ENCODE assay signal across 10 cellular contexts in the genomic region with DNA sequence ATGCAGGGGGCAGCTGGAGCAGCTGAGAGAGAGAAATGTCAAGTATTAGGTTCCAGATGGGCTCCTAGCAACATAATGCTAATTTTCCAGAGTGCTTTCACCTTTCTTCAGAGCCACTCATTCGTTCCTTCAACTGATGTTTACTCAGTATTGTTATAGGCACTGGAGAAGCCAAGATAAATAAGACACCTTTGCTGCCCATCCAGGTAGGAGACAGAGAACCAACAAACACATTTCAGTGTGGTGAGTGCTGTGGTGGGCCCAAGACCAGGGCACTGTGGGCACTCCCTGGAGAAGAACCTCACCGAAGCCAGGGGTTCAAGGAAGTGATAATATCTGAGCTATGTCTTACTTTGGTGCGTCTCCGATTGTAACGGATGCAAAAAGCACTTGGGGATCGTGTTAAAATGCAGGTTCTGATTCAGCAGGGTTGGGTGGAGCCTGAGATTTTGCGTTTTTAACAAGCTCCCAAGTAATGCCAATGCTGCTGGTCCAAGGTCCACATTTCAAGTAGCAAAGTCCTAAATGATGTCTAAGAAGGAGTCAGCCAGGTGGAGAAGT. TPM values are rescaled to one million over a fixed set of nuclear protein-coding genes. Genes with fewer than 3 reads are reported as not detected.
DNase-seq lines count a peak whose midpoint lies in the region; ATAC-seq and TF ChIP-seq lines count a peak whose summit lies in the region.
"Had no signal": no experiment of that assay in that cellular context is flagged by ENCODE, and none has a peak within 500 bp of the region (broad histone marks: within the 10 kb centered on the region; RNA-seq: fewer than 3 reads in every experiment).

No MANE protein-coding gene starts in this region.

- TF ChIP-seq CTCF in Loucy (conservative IDR thresholded peaks at IDR 0.05; ENCODE audit: low read length): no peak
- no peak for TF ChIP-seq CTCF in activated B cell treated with CpG ODN at 0.5 μM for 24 hours (IDR thresholded peaks at IDR 0.05)
- no peak for TF ChIP-seq CTCF in lower lobe of right lung (IDR thresholded peaks at IDR 0.05)

- H3K36me3 ChIP-seq in CD4-positive, alpha-beta memory T cell (ENCODE audit: insufficient read depth, low read length): no peaks in the 10 kb centered on the region
- H3K36me3 ChIP-seq in Loucy (ENCODE audit: insufficient read depth, low read length): no peaks in the 10 kb centered on the region
- no peaks in the 10 kb centered on the region for H3K36me3 ChIP-seq in lower lobe of right lung
- no peaks in the 10 kb centered on the region for H3K36me3 ChIP-seq in H7 (replicated peaks; ENCODE audit: control insufficient read depth, insufficient read depth, low read length)
- H3K36me3 ChIP-seq: ascending aorta had no signal

- H3K27ac Mint-ChIP-seq in CD4-positive, alpha-beta memory T cell: peak overlapping the region; percentile 92 to 99 (median 98)
- H3K27ac Mint-ChIP-seq in activated B cell treated with CpG ODN at 0.5 μM for 24 hours: peak overlapping the region; percentile 98

- H4K20me1 ChIP-seq in Loucy (ENCODE audit: insufficient read depth, low read length, poor library complexity, severe bottlenecking): no peaks in the 10 kb centered on the region

- intact Hi-C loops in CD4-positive, alpha-beta memory T cell (cut with micrococcal nuclease): loop anchor here (1.0 to 10.0 kb wide), 6 partner anchors 14 to 578 kb away; partner anchors contain the start of genes DPH3, OXNAD1 and PLCL2
- intact Hi-C loops in activated B cell treated with CpG ODN at 0.5 μM for 24 hours (cut with micrococcal nuclease): loop anchor here (1.0 to 5.0 kb wide), 8 partner anchors 14 to 900 kb away; partner anchors contain the start of genes OXNAD1, PLCL2, RFTN1 and TBC1D5
- intact Hi-C loops in lower lobe of right lung (cut with DNase I): no loop called here

- H3K36me3 Mint-ChIP-seq in CD4-positive, alpha-beta memory T cell: no peaks in the 10 kb centered on the region
- no peaks in the 10 kb centered on the region for H3K36me3 Mint-ChIP-seq in activated B cell treated with CpG ODN at 0.5 μM for 24 hours (ENCODE audit: low read depth)

- peak overlapping the region; percentile 41 for H3K9ac ChIP-seq in Loucy (ENCODE audit: low read depth, low read length, poor library complexity, severe bottlenecking)

- no peaks in the 10 kb centered on the region for H3K27me3 ChIP-seq in CD4-positive, alpha-beta memory T cell (ENCODE audit: insufficient read depth, low read length)
- H3K27me3 ChIP-seq in Loucy (ENCODE audit: insufficient read depth, low read length, poor library complexity, severe bottlenecking) (no peaks in the 10 kb centered on the region), lower lobe of right lung (ENCODE audit: low read depth) (no peaks in the 10 kb centered on the region), H7 (ENCODE audit: control insufficient read depth, insufficient read depth, low read length) (no peaks in the 10 kb centered on the region)
- H3K27me3 ChIP-seq: ascending aorta had no signal

- H3K9me3 Mint-ChIP-seq in CD4-positive, alpha-beta memory T cell: no peaks in the 10 kb centered on the region
- no peaks in the 10 kb centered on the region for H3K9me3 Mint-ChIP-seq in activated B cell treated with CpG ODN at 0.5 μM for 24 hours

- H3K79me2 ChIP-seq in Loucy (ENCODE audit: insufficient read depth, low read length): no peaks in the 10 kb centered on the region

- POLR2A ChIA-PET in CD4-positive, alpha-beta memory T cell (lab: Charles Lee; ENCODE audit: partially characterized antibody): interaction anchor here (0.7 to 5.6 kb wide), 31 partner anchors 7 to 900 kb away, joined by 3 to 180 read pairs (median 5); partner anchors contain the start of genes PLCL2 and TBC1D5
- POLR2A ChIA-PET in activated B cell treated with CpG ODN at 0.5 μM for 24 hours (lab: Charles Lee): interaction anchor here (0.8 to 3.7 kb wide), 7 partner anchors 9 to 66 kb away, joined by 3 to 56 read pairs (median 5); partner anchors contain the start of gene PLCL2

- CTCF ChIA-PET in CD4-positive, alpha-beta memory T cell (lab: Charles Lee; ENCODE audit: partially characterized antibody): interaction anchor here (1.2 to 4.0 kb wide), 12 partner anchors 9 to 309 kb away, joined by 3 to 28 read pairs (median 6); partner anchors contain the start of gene PLCL2
- CTCF ChIA-PET in activated B cell treated with CpG ODN at 0.5 μM for 24 hours (lab: Charles Lee): interaction anchor here (0.8 to 1.9 kb wide), 3 partner anchors 10 to 41 kb away, joined by 4 to 14 read pairs (median 4); partner anchors contain the start of gene PLCL2

- peak overlapping the region; percentile 82 to 91 (median 87) for H3K4me3 Mint-ChIP-seq in CD4-positive, alpha-beta memory T cell
- H3K4me3 Mint-ChIP-seq in activated B cell treated with CpG ODN at 0.5 μM for 24 hours: peak overlapping the region; percentile 75

- H3K4me1 ChIP-seq in CD4-positive, alpha-beta memory T cell (ENCODE audit: insufficient read depth, low read length): peaks cover 86% of the 10 kb centered on the region
- H3K4me1 ChIP-seq in Loucy (ENCODE audit: insufficient read depth, low read length, poor library complexity, severe bottlenecking) (peaks cover 32% of the 10 kb centered on the region), lower lobe of right lung (peaks cover 31% of the 10 kb centered on the region)
- H3K4me1 ChIP-seq: ascending aorta had no signal

- peak overlapping the region; percentile 36 to 54 for H3K4me3 ChIP-seq in CD4-positive, alpha-beta memory T cell (ENCODE audit: low read length in 2 of 2)
- peak overlapping the region; percentile 64 for H3K4me3 ChIP-seq in Loucy (ENCODE audit: low read length, poor library complexity, severe bottlenecking)
- H3K4me3 ChIP-seq in lower lobe of right lung: no peak overlapping the region
- no peak overlapping the region for H3K4me3 ChIP-seq in H7 (ENCODE audit: insufficient read depth, low read depth, low read length)
- H3K4me3 ChIP-seq: ascending aorta had no signal

- H3K27me3 Mint-ChIP-seq in CD4-positive, alpha-beta memory T cell: no peaks in the 10 kb centered on the region
- no peaks in the 10 kb centered on the region for H3K27me3 Mint-ChIP-seq in activated B cell treated with CpG ODN at 0.5 μM for 24 hours

- H3K4me2 ChIP-seq in Loucy (ENCODE audit: low read depth, low read length, poor library complexity, severe bottlenecking): peak overlapping the region; percentile 79

- H3K27ac ChIP-seq in CD4-positive, alpha-beta memory T cell (ENCODE audit: low read depth, low read length): peak overlapping the region; percentile 80
- H3K27ac ChIP-seq in lower lobe of right lung: peak overlapping the region; percentile 77

- peaks cover 56 to 90% (median 79%) of the 10 kb centered on the region in 4 donors for H3K4me1 Mint-ChIP-seq in CD4-positive, alpha-beta memory T cell
- H3K4me1 Mint-ChIP-seq in activated B cell treated with CpG ODN at 0.5 μM for 24 hours: peaks cover 67% of the 10 kb centered on the region

- H3K9me3 ChIP-seq in CD4-positive, alpha-beta memory T cell (ENCODE audit: control insufficient read depth in 1 of 2, low read length in 2 of 2): no peaks in the 10 kb centered on the region
- H3K9me3 ChIP-seq in Loucy (ENCODE audit: insufficient read depth, low read depth, low read length) (no peaks in the 10 kb centered on the region), lower lobe of right lung (no peaks in the 10 kb centered on the region)
- H3K9me3 ChIP-seq: ascending aorta had no signal

- H3K9me2 ChIP-seq in Loucy (replicated peaks; ENCODE audit: low read depth, low read length): no peaks in the 10 kb centered on the region

- no peak for ATAC-seq in activated B cell treated with CpG ODN at 0.5 μM for 24 hours (ENCODE audit: low read depth)
- peak; percentile 12 to 40 for ATAC-seq in lower lobe of right lung
- no peak for ATAC-seq in GM18867 (IDR thresholded peaks at IDR 0.05; ENCODE audit: unreplicated experiment)
- ATAC-seq in GM18519 (IDR thresholded peaks at IDR 0.05; ENCODE audit: low FRiP score, unreplicated experiment): no peak

- 0 out of 2 replicates have a peak, but pooled peaks cover 4% of the 10 kb centered on the region for H3F3A ChIP-seq in Loucy (ENCODE audit: low read depth)

- H2AFZ ChIP-seq in Loucy (ENCODE audit: low read length): peak overlapping the region; percentile 57

- peak in 2 of 5 donors; percentile 44 to 55 for DNase-seq in CD4-positive, alpha-beta memory T cell
- DNase-seq in activated B cell treated with CpG ODN at 0.5 μM for 24 hours (no peak), lower lobe of right lung (no peak), H7 (no peak), nucleus accumbens (lab: John Stamatoyannopoulos, UW) (no peak)
- DNase-seq: IMR-90 had no signal

RNA-seq across cellular contexts. Expression of gene PLCL2, which starts 42.0 kb away (rescaled TPM):
- total RNA-seq in CD4-positive, alpha-beta memory T cell: 10 to 100 TPM; 67.1 to 69.1 TPM
- polyA plus RNA-seq in CD4-positive, alpha-beta memory T cell: 10 to 100 TPM; 64.5 to 89.4 TPM
- total RNA-seq in activated B cell treated with CpG ODN at 0.5 μM for 24 hours (33.3 and 40.0 TPM in 2 replicates), lower lobe of right lung (12.1 TPM)
- total RNA-seq in H7 (2014; rRNA removed; shearing (Covaris generic)): 1.9 and 3.3 TPM in 2 replicates

Comparison
In these comparisons a context has a peak if more than half of its experiments do, and no peak if none do; other contexts are left out.
1. H3K4me3 ChIP-seq: peak in CD4-positive, alpha-beta memory T cell (2 of 2) and Loucy (single experiment); none in lower lobe of right lung (single experiment) and H7 (single experiment).
2. ATAC-seq: peak in lower lobe of right lung (2 of 2); none in activated B cell treated with CpG ODN at 0.5 μM for 24 hours (single experiment), GM18867 (single experiment) and GM18519 (single experiment).